ENCODE assay signal across 8 cellular contexts in genomic region chr2:183037281-183037659, GRCh38. TPM values are rescaled to one million over a fixed set of nuclear protein-coding genes. Genes with fewer than 3 reads are reported as not detected.
DNase-seq lines count a peak whose midpoint lies in the region; ATAC-seq, FAIRE-seq and TF ChIP-seq lines count a peak whose summit lies in the region.

No MANE protein-coding gene starts in this region.

- H3K27me3 Mint-ChIP-seq in CD4-positive, alpha-beta memory T cell: peaks cover 13 to 18% of the 10 kb centered on the region in 2 donors
- H3K27me3 Mint-ChIP-seq in IgD-negative memory B cell: peaks cover 46% of the 10 kb centered on the region
- no peaks in the 10 kb centered on the region for H3K27me3 Mint-ChIP-seq in astrocyte (ENCODE audit: low read depth, unreplicated experiment)

- peak overlapping the region in 6 of 7 donors; percentile 23 to 79 (median 38) for H3K27ac Mint-ChIP-seq in CD4-positive, alpha-beta memory T cell
- H3K27ac Mint-ChIP-seq in IgD-negative memory B cell (peak overlapping the region in 1 of 3 donors; percentile 40), astrocyte (ENCODE audit: unreplicated experiment) (peak overlapping the region; percentile 95)

- no peaks in the 10 kb centered on the region for H3K9me3 ChIP-seq in CD4-positive, alpha-beta memory T cell (ENCODE audit: control insufficient read depth in 1 of 2, low read length in 2 of 2)
- H3K9me3 ChIP-seq in astrocyte (ENCODE audit: insufficient read depth, low read depth, low read length) (no peaks in the 10 kb centered on the region), iPS-18c (ENCODE audit: control insufficient read depth, insufficient read depth, low read length) (no peaks in the 10 kb centered on the region), spleen (no peaks in the 10 kb centered on the region)

- peak overlapping the region; percentile 90 for H3K4me2 ChIP-seq in astrocyte (ENCODE audit: low read length)

- POLR2A ChIA-PET in CD4-positive, alpha-beta memory T cell (lab: Charles Lee; ENCODE audit: partially characterized antibody): interaction anchor here (1.1 to 1.3 kb wide), 3 partner anchors 41 to 321 kb away, joined by 3 to 11 read pairs (median 4); partner anchors contain the start of genes DNAJC10, DUSP19 and NUP35

- peaks cover 10% of the 10 kb centered on the region for H3K27me3 ChIP-seq in CD4-positive, alpha-beta memory T cell (ENCODE audit: insufficient read depth, low read length)
- H3K27me3 ChIP-seq in astrocyte (ENCODE audit: insufficient read depth, low read length) (peaks cover 3% of the 10 kb centered on the region), spleen (replicated peaks in 1 of 7) (peaks cover 0 to 100% (median 24%) of the 10 kb centered on the region in 7 donors)

- H3K36me3 Mint-ChIP-seq in CD4-positive, alpha-beta memory T cell: no peaks in the 10 kb centered on the region
- H3K36me3 Mint-ChIP-seq in IgD-negative memory B cell (no peaks in the 10 kb centered on the region), astrocyte (ENCODE audit: low read depth, unreplicated experiment) (no peaks in the 10 kb centered on the region)

- no peaks in the 10 kb centered on the region for H3K36me3 ChIP-seq in CD4-positive, alpha-beta memory T cell (ENCODE audit: insufficient read depth, low read length)
- H3K36me3 ChIP-seq in astrocyte (ENCODE audit: insufficient read depth, low read length): no peaks in the 10 kb centered on the region
- no peaks in the 10 kb centered on the region for H3K36me3 ChIP-seq in spleen

- DNase-seq in CD4-positive, alpha-beta memory T cell: peak in 2 of 5 donors; percentile 5 to 10
- peak; percentile 32 for DNase-seq in astrocyte (ENCODE audit: low read depth)
- no peak for DNase-seq in spleen
- DNase-seq in KG1 (lab: John Stamatoyannopoulos, UW): no peak

- peak overlapping the region; percentile 29 for H2AFZ ChIP-seq in astrocyte (ENCODE audit: low read depth, low read length)

- H3K4me3 Mint-ChIP-seq in CD4-positive, alpha-beta memory T cell: peak overlapping the region; percentile 67 to 89 (median 85)
- peak overlapping the region; percentile 10 to 81 (median 28) for H3K4me3 Mint-ChIP-seq in IgD-negative memory B cell
- H3K4me3 Mint-ChIP-seq in astrocyte (ENCODE audit: unreplicated experiment): peak overlapping the region; percentile 96

- H3K79me2 ChIP-seq in astrocyte (ENCODE audit: insufficient read depth, low read length): peaks cover 57% of the 10 kb centered on the region

- TF ChIP-seq CTCF in astrocyte (IDR thresholded peaks at IDR 0.05; ENCODE audit: insufficient read depth, low read depth, low read length) (no peak), spleen (IDR thresholded peaks at IDR 0.05 in 8 of 11, conservative IDR thresholded peaks at IDR 0.05 in 3 of 11) (no peak)

- WGBS in spleen, 5 donors: 4 to 10% (median 8%) methylated on average over 4 of the region's 4 CpGs

- FAIRE-seq in astrocyte (lab: Jason Lieb, UNC): peak; percentile 74

- H3K4me1 Mint-ChIP-seq in CD4-positive, alpha-beta memory T cell: peaks cover 26 to 38% (median 32%) of the 10 kb centered on the region in 4 donors
- H3K4me1 Mint-ChIP-seq in IgD-negative memory B cell (peaks cover 12 to 33% (median 21%) of the 10 kb centered on the region in 3 donors), astrocyte (ENCODE audit: low read depth, unreplicated experiment) (peaks cover 19% of the 10 kb centered on the region)

- ATAC-seq in HG03520 (IDR thresholded peaks at IDR 0.05; ENCODE audit: unreplicated experiment) (no peak), HG02840 (IDR thresholded peaks at IDR 0.05; ENCODE audit: low FRiP score, unreplicated experiment) (no peak)

- intact Hi-C loops in CD4-positive, alpha-beta memory T cell (cut with micrococcal nuclease): loop anchor here (5.0 kb wide), 2 partner anchors 55 to 1145 kb away; partner anchors contain the start of gene ITPRID2
- intact Hi-C loops in spleen (cut with DNase I; ENCODE audit: low total_unique reads): no loop called here

- peak overlapping the region; percentile 98 for H3K9ac ChIP-seq in astrocyte (ENCODE audit: low read length)

- no peak for TF ChIP-seq POLR2A in spleen (IDR thresholded peaks at IDR 0.05)

- peaks cover 37% of the 10 kb centered on the region for H3K4me1 ChIP-seq in CD4-positive, alpha-beta memory T cell (ENCODE audit: insufficient read depth, low read length)
- H3K4me1 ChIP-seq in astrocyte (ENCODE audit: insufficient read depth, low read length) (peaks cover 22% of the 10 kb centered on the region), spleen (peaks cover 18 to 62% (median 49%) of the 10 kb centered on the region in 6 donors)

- H3K4me3 ChIP-seq in CD4-positive, alpha-beta memory T cell (ENCODE audit: low read length in 2 of 2): peak overlapping the region in 1 of 2 donors; percentile 41
- peak overlapping the region; percentile 97 for H3K4me3 ChIP-seq in astrocyte (ENCODE audit: insufficient read depth, low read depth, low read length)
- peak overlapping the region; percentile 57 for H3K4me3 ChIP-seq in iPS-18c (ENCODE audit: insufficient read depth, low read depth, low read length)
- H3K4me3 ChIP-seq in spleen: peak overlapping the region; percentile 49 to 84 (median 60)

- H4K20me1 ChIP-seq in astrocyte (ENCODE audit: insufficient read depth, low read length): peaks cover 47% of the 10 kb centered on the region

- H3K9me3 Mint-ChIP-seq in CD4-positive, alpha-beta memory T cell: peaks cover 0 to 1% (median 0%) of the 10 kb centered on the region in 8 donors
- H3K9me3 Mint-ChIP-seq in IgD-negative memory B cell: peaks cover 0 to 4% (median 0%) of the 10 kb centered on the region in 3 donors
- H3K9me3 Mint-ChIP-seq in astrocyte (ENCODE audit: unreplicated experiment): no peaks in the 10 kb centered on the region

- H3K27ac ChIP-seq in CD4-positive, alpha-beta memory T cell (ENCODE audit: low read depth, low read length): no peak overlapping the region
- peak overlapping the region; percentile 93 for H3K27ac ChIP-seq in astrocyte (ENCODE audit: low read depth, low read length)
- H3K27ac ChIP-seq in spleen: peak overlapping the region; percentile 85 to 94 (median 93)

- CTCF ChIA-PET in CD4-positive, alpha-beta memory T cell (lab: Charles Lee; ENCODE audit: partially characterized antibody): interaction anchor here (0.6 to 1.5 kb wide), 6 partner anchors 11 to 87 kb away, joined by 3 to 4 read pairs (median 3); partner anchors contain the start of gene NUP35

RNA-seq across cellular contexts. Expression of gene NCKAP1, which starts 1.0 kb away (rescaled TPM):
- 1 to 10 TPM; 4.9 to 6.3 TPM for total RNA-seq in CD4-positive, alpha-beta memory T cell
- 1 to 10 TPM in 1 of 2 donors, under 1 TPM in 1; 0.24 to 1.5 TPM for polyA plus RNA-seq in CD4-positive, alpha-beta memory T cell
- polyA plus RNA-seq in IgD-negative memory B cell (0.03 TPM), spleen (10 to 100 TPM in 1 of 3 donors, 1 to 10 TPM in 2; 8.9 to 13.3 (median 9.4) TPM)
- total RNA-seq in astrocyte (164 and 167 TPM in 2 replicates), spleen (10 to 100 TPM; 40.1 to 62.5 (median 58.4) TPM)

RNA-seq across cellular contexts. Expression of gene DUSP19, which starts 41.3 kb away (rescaled TPM):
- total RNA-seq in CD4-positive, alpha-beta memory T cell: 1 to 10 TPM; 3.3 to 3.7 TPM
- 1 to 10 TPM in 1 of 2 donors, under 1 TPM in 1; 0.49 to 1.4 TPM for polyA plus RNA-seq in CD4-positive, alpha-beta memory T cell
- 0.50 TPM for polyA plus RNA-seq in IgD-negative memory B cell
- 3.1 and 3.7 TPM in 2 replicates for total RNA-seq in astrocyte
- total RNA-seq in spleen: 1 to 10 TPM; 3.2 to 5.8 (median 4.8) TPM
- polyA plus RNA-seq in spleen: 1 to 10 TPM in 1 of 3 donors, under 1 TPM in 2; 0.78 to 2.4 (median 0.88) TPM

Comparison
In these comparisons a context has a peak if more than half of its experiments do, and no peak if none do; other contexts are left out.
1. H3K4me3 Mint-ChIP-seq: peak in every context shown above with its lines; median percentile 96 in astrocyte; 85 in CD4-positive, alpha-beta memory T cell; 28 in IgD-negative memory B cell.
2. RNA of gene NCKAP1, which starts 1.0 kb away (total RNA-seq): 164 to 167 TPM in astrocyte and 40.1 to 62.5 TPM in spleen; 4.9 to 6.3 TPM in CD4-positive, alpha-beta memory T cell; every median in the first group is over 4 times any median in the second.